16 cellular contexts compared by ENCODE assay signal in genomic region chr5:178216088-178216534, GRCh38. TPM values are rescaled to one million over a fixed set of nuclear protein-coding genes. Genes with fewer than 3 reads are reported as not detected.
DNase-seq lines count a peak whose midpoint lies in the region; ATAC-seq and TF ChIP-seq lines count a peak whose summit lies in the region.
"Had no signal": no experiment of that assay in that cellular context is flagged by ENCODE, and none has a peak within 500 bp of the region (broad histone marks: within the 10 kb centered on the region; RNA-seq: fewer than 3 reads in every experiment).

No MANE protein-coding gene starts in this region.

- peaks cover 0 to 76% (median 0%) of the 10 kb centered on the region in 3 donors for H3K36me3 ChIP-seq in Peyer's patch

- peaks cover 7 to 43% of the 10 kb centered on the region in 2 donors for H3K36me3 Mint-ChIP-seq in activated T-cell treated with anti-CD3 and anti-CD28 coated beads, Interleukin-2, amount 50 U/mL, for 72 hours (ENCODE audit: insufficient read depth in 2 of 2)
- peaks cover 68% of the 10 kb centered on the region for H3K36me3 Mint-ChIP-seq in activated naive CD8-positive, alpha-beta T cell treated with anti-CD3 and anti-CD28 coated beads, Interleukin-2, amount 50 U/mL, for 24 hours (ENCODE audit: low read depth)
- peaks cover 98% of the 10 kb centered on the region for H3K36me3 Mint-ChIP-seq in stimulated activated effector memory CD8-positive, alpha-beta T cell treated with anti-CD3 and anti-CD28 coated beads, Interleukin-12 subunit alpha, Interleukin-12 subunit beta, amount 100 ng/mL, for 72 hours

- H3K27ac Mint-ChIP-seq in activated T-cell treated with anti-CD3 and anti-CD28 coated beads, Interleukin-2, amount 50 U/mL, for 72 hours = peak overlapping the region; percentile 96
- peak overlapping the region; percentile 6 for H3K27ac Mint-ChIP-seq in activated naive CD8-positive, alpha-beta T cell treated with anti-CD3 and anti-CD28 coated beads, Interleukin-2, amount 50 U/mL, for 24 hours
- peak overlapping the region; percentile 91 for H3K27ac Mint-ChIP-seq in stimulated activated effector memory CD8-positive, alpha-beta T cell treated with anti-CD3 and anti-CD28 coated beads, Interleukin-12 subunit alpha, Interleukin-12 subunit beta, amount 100 ng/mL, for 72 hours

- TF ChIP-seq CTCF in Peyer's patch (IDR thresholded peaks at IDR 0.05) = no peak

- H3K4me3 ChIP-seq in Peyer's patch = no peak overlapping the region

- no peaks in the 10 kb centered on the region for H3K9me3 ChIP-seq in Peyer's patch

- peaks cover 28% of the 10 kb centered on the region for H3K4me1 Mint-ChIP-seq in activated T-cell treated with anti-CD3 and anti-CD28 coated beads, Interleukin-2, amount 50 U/mL, for 72 hours (ENCODE audit: low read depth)
- peaks cover 8% of the 10 kb centered on the region for H3K4me1 Mint-ChIP-seq in activated naive CD8-positive, alpha-beta T cell treated with anti-CD3 and anti-CD28 coated beads, Interleukin-2, amount 50 U/mL, for 24 hours
- peaks cover 38% of the 10 kb centered on the region for H3K4me1 Mint-ChIP-seq in stimulated activated effector memory CD8-positive, alpha-beta T cell treated with anti-CD3 and anti-CD28 coated beads, Interleukin-12 subunit alpha, Interleukin-12 subunit beta, amount 100 ng/mL, for 72 hours

- H3K9me3 Mint-ChIP-seq in activated T-cell treated with anti-CD3 and anti-CD28 coated beads, Interleukin-2, amount 50 U/mL, for 72 hours = no peaks in the 10 kb centered on the region
- no peaks in the 10 kb centered on the region for H3K9me3 Mint-ChIP-seq in activated naive CD8-positive, alpha-beta T cell treated with anti-CD3 and anti-CD28 coated beads, Interleukin-2, amount 50 U/mL, for 24 hours
- H3K9me3 Mint-ChIP-seq in stimulated activated effector memory CD8-positive, alpha-beta T cell treated with anti-CD3 and anti-CD28 coated beads, Interleukin-12 subunit alpha, Interleukin-12 subunit beta, amount 100 ng/mL, for 72 hours = no peaks in the 10 kb centered on the region

- H3K27me3 Mint-ChIP-seq in activated T-cell treated with anti-CD3 and anti-CD28 coated beads, Interleukin-2, amount 50 U/mL, for 72 hours (ENCODE audit: low read depth) = no peaks in the 10 kb centered on the region
- no peaks in the 10 kb centered on the region for H3K27me3 Mint-ChIP-seq in activated naive CD8-positive, alpha-beta T cell treated with anti-CD3 and anti-CD28 coated beads, Interleukin-2, amount 50 U/mL, for 24 hours

- H3K4me3 Mint-ChIP-seq in activated T-cell treated with anti-CD3 and anti-CD28 coated beads, Interleukin-2, amount 50 U/mL, for 72 hours = peak overlapping the region; percentile 29 to 38
- H3K4me3 Mint-ChIP-seq in activated naive CD8-positive, alpha-beta T cell treated with anti-CD3 and anti-CD28 coated beads, Interleukin-2, amount 50 U/mL, for 24 hours = no peak overlapping the region
- H3K4me3 Mint-ChIP-seq in stimulated activated effector memory CD8-positive, alpha-beta T cell treated with anti-CD3 and anti-CD28 coated beads, Interleukin-12 subunit alpha, Interleukin-12 subunit beta, amount 100 ng/mL, for 72 hours = no peak overlapping the region

- H3K4me1 ChIP-seq in Peyer's patch = peaks cover 0 to 52% (median 23%) of the 10 kb centered on the region in 4 donors
- H3K4me1 ChIP-seq: foreskin keratinocyte had no signal

- ATAC-seq in activated T-cell treated with anti-CD3 and anti-CD28 coated beads, Interleukin-2, amount 50 U/mL, for 72 hours (replicated peaks in 1 of 2) = peak; percentile 5 to 54
- ATAC-seq in activated naive CD8-positive, alpha-beta T cell treated with anti-CD3 and anti-CD28 coated beads, Interleukin-2, amount 50 U/mL, for 24 hours = no peak
- ATAC-seq in stimulated activated effector memory CD8-positive, alpha-beta T cell treated with anti-CD3 and anti-CD28 coated beads, Interleukin-12 subunit alpha, Interleukin-12 subunit beta, amount 100 ng/mL, for 72 hours = no peak
- no peak for ATAC-seq in HG03045 (IDR thresholded peaks at IDR 0.05; ENCODE audit: unreplicated experiment)
- ATAC-seq: foreskin keratinocyte, HCT116 had no signal

- H3K27ac ChIP-seq in Peyer's patch = peak overlapping the region; percentile 38 to 99 (median 76)
- H3K27ac ChIP-seq: foreskin keratinocyte had no signal

- H3K27me3 ChIP-seq in Peyer's patch = no peaks in the 10 kb centered on the region
- H3K27me3 ChIP-seq: foreskin keratinocyte had no signal

- DNase-seq in activated T-cell treated with anti-CD3 and anti-CD28 coated beads, Interleukin-2, amount 50 U/mL, for 72 hours = no peak
- DNase-seq in activated T-cell treated with anti-CD3 and anti-CD28 coated beads, Interleukin-2, amount 50 U/mL, for 1 hour = no peak
- peak in 1 of 3 donors; percentile 53 for DNase-seq in Peyer's patch
- DNase-seq in activated naive CD8-positive, alpha-beta T cell treated with anti-CD3 and anti-CD28 coated beads, Interleukin-2, amount 50 U/mL, for 24 hours = no peak
- DNase-seq in stimulated activated effector memory CD8-positive, alpha-beta T cell treated with anti-CD3 and anti-CD28 coated beads, Interleukin-12 subunit alpha, Interleukin-12 subunit beta, amount 100 ng/mL, for 72 hours (ENCODE audit: low spot score in 2 of 2) = no peak
- DNase-seq in kidney glomerular epithelial cell (lab: John Stamatoyannopoulos, UW) = no peak
- DNase-seq in NCI-H226 = no peak
- DNase-seq: ACHN; effector memory CD4-positive, alpha-beta T cell; foreskin keratinocyte; NCI-H345; stimulated activated CD4-positive, alpha-beta T cell treated with anti-CD3 and anti-CD28 coated beads, Interleukin-15, amount 100 ng/mL, for 24 hours had no signal

- TF ChIP-seq POLR2A in Peyer's patch (IDR thresholded peaks at IDR 0.05) = no peak

RNA-seq across cellular contexts. Expression of gene HNRNPAB, which starts 11.8 kb away (rescaled TPM):
- total RNA-seq in activated T-cell treated with anti-CD3 and anti-CD28 coated beads, Interleukin-2, amount 50 U/mL, for 72 hours = 100 to 1,000 TPM; 196 to 232 TPM
- total RNA-seq in Peyer's patch = 100 to 1,000 TPM in 1 of 4 donors, 10 to 100 TPM in 3; 74.8 to 135 (median 81.4) TPM

RNA-seq across cellular contexts. Expression of gene PHYKPL, which starts 16.5 kb away (rescaled TPM):
- 10 to 100 TPM; 81.7 to 89.7 TPM for total RNA-seq in activated T-cell treated with anti-CD3 and anti-CD28 coated beads, Interleukin-2, amount 50 U/mL, for 72 hours
- 100 to 1,000 TPM; 180 to 441 (median 280) TPM for total RNA-seq in Peyer's patch

RNA-seq across cellular contexts. Expression of gene GMCL2, which starts 28.9 kb away (rescaled TPM):
- not detected for total RNA-seq in activated T-cell treated with anti-CD3 and anti-CD28 coated beads, Interleukin-2, amount 50 U/mL, for 72 hours
- total RNA-seq in Peyer's patch = not detected
- total RNA-seq: foreskin keratinocyte, mesenteric fat pad, posterior vena cava had no signal

Comparison
In these comparisons a context has a peak if more than half of its experiments do, and no peak if none do; other contexts are left out.
1. ATAC-seq: peak in activated T-cell treated with anti-CD3 and anti-CD28 coated beads, Interleukin-2, amount 50 U/mL, for 72 hours (2 of 2); none in activated naive CD8-positive, alpha-beta T cell treated with anti-CD3 and anti-CD28 coated beads, Interleukin-2, amount 50 U/mL, for 24 hours (single experiment), stimulated activated effector memory CD8-positive, alpha-beta T cell treated with anti-CD3 and anti-CD28 coated beads, Interleukin-12 subunit alpha, Interleukin-12 subunit beta, amount 100 ng/mL, for 72 hours (single experiment) and HG03045 (single experiment).
2. H3K27ac Mint-ChIP-seq: peak in every context shown above with its lines; median percentile 96 in activated T-cell treated with anti-CD3 and anti-CD28 coated beads, Interleukin-2, amount 50 U/mL, for 72 hours; 91 in stimulated activated effector memory CD8-positive, alpha-beta T cell treated with anti-CD3 and anti-CD28 coated beads, Interleukin-12 subunit alpha, Interleukin-12 subunit beta, amount 100 ng/mL, for 72 hours; 6 in activated naive CD8-positive, alpha-beta T cell treated with anti-CD3 and anti-CD28 coated beads, Interleukin-2, amount 50 U/mL, for 24 hours.
3. H3K4me3 Mint-ChIP-seq: peak in activated T-cell treated with anti-CD3 and anti-CD28 coated beads, Interleukin-2, amount 50 U/mL, for 72 hours (2 of 2); none in activated naive CD8-positive, alpha-beta T cell treated with anti-CD3 and anti-CD28 coated beads, Interleukin-2, amount 50 U/mL, for 24 hours (single experiment) and stimulated activated effector memory CD8-positive, alpha-beta T cell treated with anti-CD3 and anti-CD28 coated beads, Interleukin-12 subunit alpha, Interleukin-12 subunit beta, amount 100 ng/mL, for 72 hours (single experiment).